8 cellular contexts compared by ENCODE assay signal in genomic region chr2:30146337-30147195, GRCh38.
DNase-seq lines count a peak whose midpoint lies in the region; ATAC-seq lines count a peak whose summit lies in the region.

Gene YPEL5, plus strand, starts transcription at chr2:30147007. Its CDS starts 9,645 bp downstream, at chr2:30156652.

- DNase-seq in C1 segment of cervical spinal cord (lab: John Stamatoyannopoulos, UW) (peak; percentile 86 to 100 (median 98)), NCI-H748 treated with DMSO at 0.1 percent for 48 hours (lab: John Stamatoyannopoulos, UW) (peak; percentile 98), dedifferentiated amniotic fluid mesenchymal stem cell (ENCODE audit: extremely low spot score) (peak; percentile 99), left kidney (ENCODE audit: low read depth, low spot score) (peak; percentile 100)
- DNase-seq in activated CD4-positive, alpha-beta T cell treated with anti-CD3 and anti-CD28 coated beads, Interleukin-2, amount 50 U/mL, for 24 hours (ENCODE audit: low read depth in 1 of 2, low spot score in 1 of 2), result peak; percentile 97 to 98
- DNase-seq in stimulated activated CD4-positive, alpha-beta T cell treated with anti-CD3 and anti-CD28 coated beads, Interleukin-2, amount 100 ng/mL, for 24 hours, result peak; percentile 98 to 99

- ATAC-seq in GM19372 (IDR thresholded peaks at IDR 0.05; ENCODE audit: low read depth, unreplicated experiment) (peak; percentile 89), HG03558 (IDR thresholded peaks at IDR 0.05; ENCODE audit: extremely low read depth, unreplicated experiment) (peak; percentile 86)

Comparison
In these comparisons a context has a peak if more than half of its experiments do, and no peak if none do; other contexts are left out.
1. Peak in every context shown above with its lines: DNase-seq and ATAC-seq.